Comparison of ENCODE assay signal across 17 cellular contexts in genomic region chr7:142418316-142418715, GRCh38.
"Had no signal": no experiment of that assay in that cellular context is flagged by ENCODE, and none has a peak within 500 bp of the region (broad histone marks: within the 10 kb centered on the region; RNA-seq: fewer than 3 reads in every experiment).

No MANE protein-coding gene starts in this region.

- H3K27me3 ChIP-seq: adrenal gland, heart right ventricle, tibial artery had no signal

- H3K36me3 ChIP-seq: adrenal gland, heart right ventricle, tibial artery, WERI-Rb-1 had no signal

- H3K27ac ChIP-seq: adrenal gland, heart right ventricle, skin epidermis, tibial artery, WERI-Rb-1 had no signal

- DNase-seq: activated CD4-positive, alpha-beta T cell treated with anti-CD3 and anti-CD28 coated beads for 36 hours; activated CD8-positive, alpha-beta memory T cell treated with anti-CD3 and anti-CD28 coated beads, Interleukin-2, amount 50 U/mL, for 48 hours; activated CD8-positive, alpha-beta T cell treated with anti-CD3 and anti-CD28 coated beads, Interleukin-2, amount 10 ng/mL, durations not matched to agents 7 days and 5 days; activated naive CD4-positive, alpha-beta T cell treated with anti-CD3 and anti-CD28 coated beads for 36 hours; adrenal gland; caudate nucleus; cortex of kidney; effector CD8-positive, alpha-beta T cell; foreskin melanocyte; heart right ventricle; islet precursor cell; left ventricle myocardium superior; mesenchymal stem cell; naive B cell; tibial artery; WERI-Rb-1 had no signal

- H3K4me1 ChIP-seq: adrenal gland, heart right ventricle, tibial artery had no signal

- H3K4me3 ChIP-seq: adrenal gland, heart right ventricle, skin epidermis, tibial artery had no signal

- ATAC-seq: activated CD4-positive, alpha-beta T cell treated with anti-CD3 and anti-CD28 coated beads for 36 hours; activated CD8-positive, alpha-beta T cell treated with anti-CD3 and anti-CD28 coated beads, Interleukin-2, amount 10 ng/mL, durations not matched to agents 7 days and 5 days; heart right ventricle; left ventricle myocardium superior had no signal

- H3K9me3 ChIP-seq: adrenal gland, heart right ventricle, tibial artery had no signal
